8 cellular contexts compared by ENCODE assay signal in the genomic region with DNA sequence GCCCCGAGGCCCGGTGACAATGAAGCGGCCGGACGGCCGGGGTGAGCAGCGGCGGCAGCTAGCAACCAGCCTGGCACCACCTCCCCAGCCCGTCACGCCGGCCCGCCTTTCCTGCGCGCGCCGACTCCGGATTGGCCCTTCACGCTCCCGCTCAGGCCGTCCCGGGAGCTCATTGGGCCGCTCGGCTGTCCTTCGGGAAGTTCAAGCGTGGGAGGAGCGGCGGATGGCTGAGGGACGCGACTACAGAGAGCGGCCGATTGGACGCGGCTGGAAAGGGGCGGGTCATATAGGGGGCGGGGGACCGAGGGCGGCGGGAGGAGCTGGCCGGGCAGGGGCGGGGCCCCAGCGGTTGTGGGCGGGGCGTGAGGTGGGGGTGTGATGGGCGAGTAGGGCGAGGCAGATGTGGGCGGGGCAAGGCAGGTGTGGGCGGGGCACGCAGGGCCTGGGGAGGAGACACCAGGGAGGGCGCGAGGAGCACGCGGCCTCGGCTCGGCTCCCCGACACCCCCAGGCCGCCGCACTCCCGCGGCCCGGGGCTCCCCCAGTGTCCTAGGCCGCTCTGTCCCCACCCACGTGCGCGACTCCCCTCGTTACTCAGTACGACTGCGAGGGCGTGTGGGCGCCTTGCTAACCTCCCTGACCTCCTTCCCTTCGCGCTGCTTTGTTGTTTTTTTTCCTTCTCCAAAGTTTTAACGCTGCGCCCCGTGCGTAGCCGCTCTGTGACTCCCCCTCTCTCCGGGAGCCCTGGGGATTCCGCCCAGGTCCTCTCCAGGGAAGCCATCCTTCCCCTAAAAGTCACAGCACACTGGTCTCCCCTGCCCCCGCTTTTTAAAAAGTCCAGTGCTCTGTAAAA. TPM values are rescaled to one million over a fixed set of nuclear protein-coding genes. Genes with fewer than 3 reads are reported as not detected.
DNase-seq lines count a peak whose midpoint lies in the region; ATAC-seq and TF ChIP-seq lines count a peak whose summit lies in the region.

Gene CEP131 (minus strand): TSS at position 60 of the 852 bp plus-strand sequence. CDS start 2,909 bp downstream, outside the sequence.

- H3K4me3 ChIP-seq in Peyer's patch (peak within 1 kb of the TSS; percentile 70 to 83 (median 76)), esophagus muscularis mucosa (peak within 1 kb of the TSS; percentile 65 to 85 (median 80)), muscle layer of duodenum (ENCODE audit: low read depth in 1 of 2, low read length in 2 of 2) (peak within 1 kb of the TSS; percentile 50 to 87)

- H3K4me1 ChIP-seq in Peyer's patch (peaks cover 0 to 19% (median 12%) of the 10 kb centered on the region in 4 donors), esophagus muscularis mucosa (peaks cover 19 to 27% (median 24%) of the 10 kb centered on the region in 4 donors), muscle layer of duodenum (ENCODE audit: control insufficient read depth in 1 of 2, insufficient read depth in 2 of 2, low read length in 2 of 2) (peaks cover 12 to 14% of the 10 kb centered on the region in 2 donors)

- peak within 1 kb of the TSS; percentile 47 for H3K27ac ChIP-seq in KOPT-K1 (ENCODE audit: low read depth, low read length, poor library complexity, severe bottlenecking)
- peak within 1 kb of the TSS; percentile 3 to 78 (median 45) for H3K27ac ChIP-seq in Peyer's patch
- peak within 1 kb of the TSS; percentile 32 to 69 (median 58) for H3K27ac ChIP-seq in esophagus muscularis mucosa (replicated peaks in 1 of 4)
- H3K27ac ChIP-seq in muscle layer of duodenum (ENCODE audit: low read length): no peak within 1 kb of the TSS

- H3K27me3 ChIP-seq in Peyer's patch (no peaks in the 10 kb centered on the region), esophagus muscularis mucosa (no peaks in the 10 kb centered on the region), muscle layer of duodenum (ENCODE audit: low read depth, low read length) (no peaks in the 10 kb centered on the region)

- no peak for TF ChIP-seq EP300 in esophagus muscularis mucosa (IDR thresholded peaks at IDR 0.05)

- H3K9me3 ChIP-seq in KOPT-K1 (ENCODE audit: insufficient read depth, low read length, poor library complexity, severe bottlenecking) (no peaks in the 10 kb centered on the region), Peyer's patch (no peaks in the 10 kb centered on the region), esophagus muscularis mucosa (no peaks in the 10 kb centered on the region), muscle layer of duodenum (ENCODE audit: control insufficient read depth in 1 of 2, low read length in 2 of 2) (no peaks in the 10 kb centered on the region)

- H3K36me3 ChIP-seq in KOPT-K1 (ENCODE audit: insufficient read depth, low read length) (peaks cover 21% of the 10 kb centered on the region), Peyer's patch (no peaks in the 10 kb centered on the region), esophagus muscularis mucosa (peaks cover 7 to 18% (median 10%) of the 10 kb centered on the region in 4 donors), muscle layer of duodenum (ENCODE audit: control insufficient read depth in 1 of 2, insufficient read depth in 2 of 2, low read length in 2 of 2) (peaks cover 0 to 5% of the 10 kb centered on the region in 2 donors)

- intact Hi-C loops in esophagus muscularis mucosa (cut with DNase I): no loop called here

- TF ChIP-seq CTCF in Peyer's patch (IDR thresholded peaks at IDR 0.05): no peak
- TF ChIP-seq CTCF in esophagus muscularis mucosa (IDR thresholded peaks at IDR 0.05): no peak

- TF ChIP-seq POLR2A in Peyer's patch (IDR thresholded peaks at IDR 0.05) (no peak), esophagus muscularis mucosa (IDR thresholded peaks at IDR 0.05; ENCODE audit: low read depth) (no peak)

- peak; percentile 91 for ATAC-seq in GM21825 (IDR thresholded peaks at IDR 0.05; ENCODE audit: unreplicated experiment)

- WGBS in esophagus muscularis mucosa: 1% methylated on average over 36 of the region's 79 CpGs

- DNase-seq in DMS79 (lab: John Stamatoyannopoulos, UW) (peak; percentile 88), Peyer's patch (peak; percentile 99 to 100 (median 99)), esophagus muscularis mucosa (ENCODE audit: extremely low spot score) (peak; percentile 100)
- peak; percentile 100 for DNase-seq in activated T-cell treated with anti-CD3 and anti-CD28 coated beads, Interleukin-2, amount 50 U/mL, for 48 hours
- DNase-seq in stimulated activated CD8-positive, alpha-beta memory T cell treated with anti-CD3 and anti-CD28 coated beads, Interleukin-7, amount 100 ng/mL, for 24 hours (ENCODE audit: low read depth): peak; percentile 100

RNA-seq across cellular contexts. Expression of gene CEP131, which starts in this region (rescaled TPM):
- total RNA-seq in Peyer's patch (10 to 100 TPM in 2 of 4 donors, 1 to 10 TPM in 2; 3.5 to 77.6 (median 9.8) TPM), esophagus muscularis mucosa (10 to 100 TPM in 1 of 4 donors, 1 to 10 TPM in 3; 4.5 to 10.6 (median 8.9) TPM)
